In the genomic region with DNA sequence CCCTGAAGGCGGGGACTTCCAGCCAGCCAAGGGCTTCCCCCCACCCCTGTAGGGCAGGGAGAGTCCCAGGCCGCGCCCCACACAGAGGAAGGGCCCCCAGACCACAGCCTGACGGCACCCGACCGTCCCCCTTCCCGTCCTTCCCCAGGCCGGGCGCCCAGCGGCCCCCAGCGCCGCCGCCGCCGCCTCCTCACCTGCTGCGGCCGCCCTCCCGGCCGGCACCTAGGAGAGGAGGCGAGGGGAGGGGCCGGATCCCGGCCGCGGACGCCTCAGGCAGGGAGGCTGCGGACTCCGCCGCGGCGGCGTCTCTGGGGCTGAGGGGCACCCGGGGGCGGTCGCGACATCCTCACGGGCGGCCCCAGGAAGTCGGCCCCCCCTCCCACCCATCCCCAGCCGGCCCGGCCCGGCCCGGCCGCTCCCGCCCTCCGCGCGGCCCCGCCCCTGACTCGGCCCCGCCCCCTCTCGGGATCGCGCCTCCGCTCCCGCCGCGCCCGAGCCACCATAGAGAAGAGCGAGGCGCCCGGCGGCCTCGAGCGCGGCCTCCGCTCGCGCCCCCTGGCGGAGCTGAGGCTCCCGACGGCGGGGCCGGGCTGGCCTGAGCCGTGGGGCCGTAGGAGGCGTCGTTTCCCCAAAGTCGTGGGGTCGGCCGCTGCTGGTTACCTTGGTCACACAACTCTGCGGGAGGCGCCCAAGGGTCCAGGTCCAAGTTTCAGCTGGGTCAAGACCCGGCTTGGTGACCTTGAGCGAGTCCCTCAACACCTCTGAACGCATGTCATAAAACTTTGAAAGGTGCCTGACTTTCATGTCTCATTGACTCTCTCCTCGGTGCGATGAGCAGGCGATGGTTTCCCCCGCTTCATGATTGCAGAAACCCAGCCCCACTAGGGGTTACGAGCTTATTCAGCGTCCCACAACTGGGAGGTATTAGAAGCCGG, we compare ENCODE assay signal across 8 cellular contexts. TPM values are rescaled to one million over a fixed set of nuclear protein-coding genes. Genes with fewer than 3 reads are reported as not detected.
DNase-seq lines count a peak whose midpoint lies in the region; ATAC-seq and TF ChIP-seq lines count a peak whose summit lies in the region.

No MANE protein-coding gene starts in this region.

- H3K4me3 ChIP-seq in ascending aorta (peak overlapping the region; percentile 85 to 98), retinal pigment epithelial cell (ENCODE audit: low read length) (peak overlapping the region; percentile 93)

- ATAC-seq in HG02763 (IDR thresholded peaks at IDR 0.05; ENCODE audit: unreplicated experiment) = peak; percentile 72

- H3K9me3 Mint-ChIP-seq in T-helper 2 cell treated with Interferon-gamma antibody and Interleukin-4, amounts not matched to agents 5 μg/mL and 100 μg/mL, for 36 hours = no peaks in the 10 kb centered on the region

- H3K9me3 ChIP-seq in ascending aorta = no peaks in the 10 kb centered on the region

- peak overlapping the region; percentile 81 to 90 for H3K27ac ChIP-seq in ascending aorta

- peaks cover 2 to 11% of the 10 kb centered on the region in 2 donors for H3K4me1 ChIP-seq in ascending aorta

- H3K4me1 Mint-ChIP-seq in T-helper 2 cell treated with Interferon-gamma antibody and Interleukin-4, amounts not matched to agents 5 μg/mL and 100 μg/mL, for 36 hours (ENCODE audit: low read depth) = peaks cover 42% of the 10 kb centered on the region

- intact Hi-C loops in ascending aorta (cut with DNase I) = loop anchor here (1.0 to 5.0 kb wide), 6 partner anchors 26 to 128 kb away; partner anchors contain the start of genes CCT6B, LIG3, RAD51D and RFFL

- peak overlapping the region; percentile 96 for H3K4me3 Mint-ChIP-seq in T-helper 2 cell treated with Interferon-gamma antibody and Interleukin-4, amounts not matched to agents 5 μg/mL and 100 μg/mL, for 36 hours

- DNase-seq in GM13977 (ENCODE audit: low spot score) (peak; percentile 91), NCI-H1417 (lab: John Stamatoyannopoulos, UW) (peak; percentile 86 to 93 (median 89)), ascending aorta (ENCODE audit: low spot score in 2 of 2) (peak; percentile 61 to 93), hepatic stellate cell (ENCODE audit: low spot score) (peak; percentile 84), retinal pigment epithelial cell (ENCODE audit: low read depth) (no peak), OCI-M2 (lab: John Stamatoyannopoulos, UW; ENCODE audit: unreplicated experiment) (no peak)
- peak; percentile 87 for DNase-seq in T-helper 2 cell treated with Interferon-gamma antibody and Interleukin-4, amounts not matched to agents 5 μg/mL and 100 μg/mL, for 36 hours (ENCODE audit: low spot score)

- no peaks in the 10 kb centered on the region for H3K36me3 ChIP-seq in ascending aorta

- no peaks in the 10 kb centered on the region for H3K27me3 ChIP-seq in ascending aorta

- TF ChIP-seq CTCF in GM13977 (IDR thresholded peaks at IDR 0.05; ENCODE audit: extremely low read depth, insufficient read depth, missing control alignments) (peak; percentile 95), ascending aorta (IDR thresholded peaks at IDR 0.05) (peak; percentile 66 to 91 (median 78)), retinal pigment epithelial cell (conservative IDR thresholded peaks at IDR 0.05; ENCODE audit: low read depth, low read length) (peak; percentile 63)

- no peaks in the 10 kb centered on the region for H3K27me3 Mint-ChIP-seq in T-helper 2 cell treated with Interferon-gamma antibody and Interleukin-4, amounts not matched to agents 5 μg/mL and 100 μg/mL, for 36 hours (ENCODE audit: low read depth)

- in situ Hi-C loops in GM13977 (cut with MboI; ENCODE audit: low pct_unique_long_range_greater_than_20kb, low sequenced_read_pairs, unreplicated experiment) = no loop called here

- H3K36me3 Mint-ChIP-seq in T-helper 2 cell treated with Interferon-gamma antibody and Interleukin-4, amounts not matched to agents 5 μg/mL and 100 μg/mL, for 36 hours (ENCODE audit: low read depth) = peaks cover 12% of the 10 kb centered on the region

- H3K27ac Mint-ChIP-seq in T-helper 2 cell treated with Interferon-gamma antibody and Interleukin-4, amounts not matched to agents 5 μg/mL and 100 μg/mL, for 36 hours = peak overlapping the region; percentile 91

RNA-seq across cellular contexts. Expression of gene RFFL, which starts 25.7 kb away (rescaled TPM):
- total RNA-seq in ascending aorta = 20.0 TPM

RNA-seq across cellular contexts. Expression of gene RAD51D, which starts 30.5 kb away (rescaled TPM):
- total RNA-seq in ascending aorta = 3.7 TPM

RNA-seq across cellular contexts. Expression of gene FNDC8, which starts 32.2 kb away (rescaled TPM):
- total RNA-seq in ascending aorta = not detected

RNA-seq across cellular contexts. Expression of gene NLE1, which starts 52.9 kb away (rescaled TPM):
- total RNA-seq in ascending aorta = 3.8 TPM

RNA-seq across cellular contexts. Expression of gene UNC45B, which starts 58.4 kb away (rescaled TPM):
- not detected for total RNA-seq in ascending aorta

Comparison
In these comparisons a context has a peak if more than half of its experiments do, and no peak if none do; other contexts are left out.
1. DNase-seq: peak in GM13977 (single experiment), NCI-H1417 (3 of 3), T-helper 2 cell treated with Interferon-gamma antibody and Interleukin-4, amounts not matched to agents 5 μg/mL and 100 μg/mL, for 36 hours (single experiment), ascending aorta (2 of 2) and hepatic stellate cell (single experiment); none in retinal pigment epithelial cell (single experiment) and OCI-M2 (single experiment).
2. Peak in every context shown above with its lines, with median percentiles within 50 percentile points of each other: CTCF ChIP-seq.